8 cellular contexts compared by ENCODE assay signal in the genomic region with DNA sequence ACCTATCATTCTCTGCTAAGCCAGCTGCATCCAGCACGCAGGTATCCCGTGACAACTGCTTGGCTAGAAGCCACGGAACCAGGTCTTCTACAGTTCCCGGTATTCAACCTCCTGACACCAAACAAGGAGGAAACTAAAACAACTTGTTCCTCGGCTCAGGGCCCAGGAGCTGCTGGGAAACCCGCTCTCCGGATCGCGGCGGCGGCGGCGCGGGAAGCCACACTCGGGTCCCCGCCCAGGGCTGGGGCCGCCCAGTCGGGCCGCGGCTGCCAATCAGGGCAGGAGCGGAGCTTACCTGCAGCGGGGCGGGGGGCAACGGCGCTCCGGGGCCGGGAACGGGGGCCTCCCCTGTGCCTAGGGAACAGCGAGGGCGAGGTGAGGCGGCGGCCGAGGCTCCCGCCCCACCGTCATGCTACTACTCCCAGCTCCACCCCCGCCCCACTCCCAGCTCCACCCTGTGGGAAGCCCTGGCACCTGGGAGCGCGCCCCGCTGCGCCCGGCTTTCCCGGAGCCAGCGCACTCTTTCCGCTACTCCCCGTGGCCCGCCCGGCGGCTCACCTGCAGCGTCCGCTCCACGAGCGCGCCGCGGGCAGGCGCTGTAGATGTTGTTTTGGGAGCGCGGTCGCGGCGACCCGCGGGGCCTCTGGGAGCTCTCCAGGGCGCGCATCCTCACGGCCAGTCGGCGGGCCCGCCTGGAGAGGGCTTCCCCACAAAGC. TPM values are rescaled to one million over a fixed set of nuclear protein-coding genes. Genes with fewer than 3 reads are reported as not detected.
DNase-seq lines count a peak whose midpoint lies in the region; ATAC-seq and TF ChIP-seq lines count a peak whose summit lies in the region.

No MANE protein-coding gene starts in this region.

- peaks cover 9% of the 10 kb centered on the region for H3K27me3 ChIP-seq in muscle layer of duodenum (ENCODE audit: low read depth, low read length)
- no peaks in the 10 kb centered on the region for H3K27me3 ChIP-seq in uterus

- no peak for ATAC-seq in HG03196 (IDR thresholded peaks at IDR 0.05; ENCODE audit: unreplicated experiment)

- no peaks in the 10 kb centered on the region for H3K9me3 ChIP-seq in muscle layer of duodenum (ENCODE audit: control insufficient read depth in 1 of 2, low read length in 2 of 2)
- no peaks in the 10 kb centered on the region for H3K9me3 ChIP-seq in uterus

- H3K9me3 Mint-ChIP-seq in activated CD4-positive, alpha-beta T cell treated with anti-CD3 and anti-CD28 coated beads, Interleukin-2, amount 10 ng/mL, durations not matched to agents 7 days and 5 days, result no peaks in the 10 kb centered on the region
- no peaks in the 10 kb centered on the region for H3K9me3 Mint-ChIP-seq in endothelial cell (ENCODE audit: unreplicated experiment)

- peaks cover 87% of the 10 kb centered on the region for H3K4me1 Mint-ChIP-seq in activated CD4-positive, alpha-beta T cell treated with anti-CD3 and anti-CD28 coated beads, Interleukin-2, amount 10 ng/mL, durations not matched to agents 7 days and 5 days
- H3K4me1 Mint-ChIP-seq in endothelial cell (ENCODE audit: unreplicated experiment), result peaks cover 25% of the 10 kb centered on the region

- DNase-seq in DMS153 (lab: John Stamatoyannopoulos, UW) (peak; percentile 92), NCI-H146 treated with DMSO at 0.1 percent for 48 hours (lab: John Stamatoyannopoulos, UW; ENCODE audit: unreplicated experiment) (peak; percentile 59), endothelial cell (ENCODE audit: low spot score) (peak; percentile 57), uterus (peak; percentile 39 to 59)
- peak; percentile 36 for DNase-seq in activated CD4-positive, alpha-beta T cell treated with anti-CD3 and anti-CD28 coated beads, Interleukin-2, amount 10 ng/mL, durations not matched to agents 7 days and 5 days
- DNase-seq in NK-92 treated with Interleukin-12 subunit alpha and Interleukin-12 subunit beta, amount 100 ng/mL, for 24 hours (lab: John Stamatoyannopoulos, UW), result no peak

- H3K27me3 Mint-ChIP-seq in activated CD4-positive, alpha-beta T cell treated with anti-CD3 and anti-CD28 coated beads, Interleukin-2, amount 10 ng/mL, durations not matched to agents 7 days and 5 days, result no peaks in the 10 kb centered on the region
- peaks cover 9% of the 10 kb centered on the region for H3K27me3 Mint-ChIP-seq in endothelial cell (ENCODE audit: unreplicated experiment)

- H3K4me3 ChIP-seq in muscle layer of duodenum (ENCODE audit: low read depth in 1 of 2, low read length in 2 of 2) (peak overlapping the region; percentile 32 to 61), uterus (peak overlapping the region; percentile 18 to 49)

- peak in 1 of 2 donors; percentile 25 for TF ChIP-seq POLR2A in uterus (IDR thresholded peaks at IDR 0.05)

- CTCF ChIA-PET in activated CD4-positive, alpha-beta T cell treated with anti-CD3 and anti-CD28 coated beads, Interleukin-2, amount 10 ng/mL, durations not matched to agents 7 days and 5 days (lab: Charles Lee), result interaction anchor here (0.6 to 5.6 kb wide), 25 partner anchors 9 to 428 kb away, joined by 3 to 23 read pairs (median 4); a partner anchor contains a TSS

- peaks cover 80% of the 10 kb centered on the region for H3K36me3 Mint-ChIP-seq in activated CD4-positive, alpha-beta T cell treated with anti-CD3 and anti-CD28 coated beads, Interleukin-2, amount 10 ng/mL, durations not matched to agents 7 days and 5 days (ENCODE audit: low read depth)
- peaks cover under 1% of the 10 kb centered on the region for H3K36me3 Mint-ChIP-seq in endothelial cell (ENCODE audit: low read depth, unreplicated experiment)

- H3K4me1 ChIP-seq in muscle layer of duodenum (ENCODE audit: control insufficient read depth in 1 of 2, insufficient read depth in 2 of 2, low read length in 2 of 2), result peaks cover 5% of the 10 kb centered on the region in 2 donors
- H3K4me1 ChIP-seq in uterus, result peaks cover 0 to 7% of the 10 kb centered on the region in 2 donors

- H3K36me3 ChIP-seq in muscle layer of duodenum (ENCODE audit: control insufficient read depth in 1 of 2, insufficient read depth in 2 of 2, low read length in 2 of 2) (no peaks in the 10 kb centered on the region), uterus (no peaks in the 10 kb centered on the region)

- no peak for TF ChIP-seq CTCF in endothelial cell (IDR thresholded peaks at IDR 0.05; ENCODE audit: unreplicated experiment)
- no peak for TF ChIP-seq CTCF in uterus (IDR thresholded peaks at IDR 0.05)

- peak overlapping the region; percentile 25 for H3K4me3 Mint-ChIP-seq in activated CD4-positive, alpha-beta T cell treated with anti-CD3 and anti-CD28 coated beads, Interleukin-2, amount 10 ng/mL, durations not matched to agents 7 days and 5 days
- peak overlapping the region; percentile 82 for H3K4me3 Mint-ChIP-seq in endothelial cell (ENCODE audit: unreplicated experiment)

- POLR2A ChIA-PET in activated CD4-positive, alpha-beta T cell treated with anti-CD3 and anti-CD28 coated beads, Interleukin-2, amount 10 ng/mL, durations not matched to agents 7 days and 5 days (lab: Charles Lee), result interaction anchor here (0.6 kb wide), 1 partner anchor 59 kb away, joined by 6 read pairs; no protein-coding TSS in a partner anchor

- H3K27ac Mint-ChIP-seq in activated CD4-positive, alpha-beta T cell treated with anti-CD3 and anti-CD28 coated beads, Interleukin-2, amount 10 ng/mL, durations not matched to agents 7 days and 5 days, result peak overlapping the region; percentile 17
- no peak overlapping the region for H3K27ac Mint-ChIP-seq in endothelial cell (ENCODE audit: unreplicated experiment)

- H3K27ac ChIP-seq in muscle layer of duodenum (ENCODE audit: low read length) (no peak overlapping the region), uterus (peak overlapping the region in 1 of 2 donors; percentile 50)

- intact Hi-C loops in uterus (cut with DNase I; ENCODE audit: low total_unique reads), result loop anchor here (5.0 kb wide), 1 partner anchor 182 kb away; no protein-coding TSS in a partner anchor

RNA-seq across cellular contexts. Expression of a gene that starts 12.1 kb away (rescaled TPM):
- total RNA-seq in activated CD4-positive, alpha-beta T cell treated with anti-CD3 and anti-CD28 coated beads, Interleukin-2, amount 10 ng/mL, durations not matched to agents 7 days and 5 days, result not detected
- not detected for total RNA-seq in endothelial cell (ENCODE audit: unreplicated experiment)
- not detected for total RNA-seq in uterus

RNA-seq across cellular contexts. Expression of a gene that starts 12.4 kb away (rescaled TPM):
- total RNA-seq in activated CD4-positive, alpha-beta T cell treated with anti-CD3 and anti-CD28 coated beads, Interleukin-2, amount 10 ng/mL, durations not matched to agents 7 days and 5 days, result 100 to 1,000 TPM; 151 to 157 TPM
- total RNA-seq in endothelial cell (ENCODE audit: unreplicated experiment), result 8.4 TPM
- 1 to 10 TPM in 2 of 4 donors, under 1 TPM in 1, not detected in 1; 0.59 to 1.7 (median 1.7) TPM for total RNA-seq in uterus

RNA-seq across cellular contexts. Expression of a gene that starts 36.9 kb away (rescaled TPM):
- not detected for total RNA-seq in activated CD4-positive, alpha-beta T cell treated with anti-CD3 and anti-CD28 coated beads, Interleukin-2, amount 10 ng/mL, durations not matched to agents 7 days and 5 days
- not detected for total RNA-seq in endothelial cell (ENCODE audit: unreplicated experiment)
- total RNA-seq in uterus, result 1 to 10 TPM in 3 of 4 donors, under 1 TPM in 1; 0.69 to 7.1 (median 3.1) TPM

RNA-seq across cellular contexts. Expression of a gene that starts 43.9 kb away (rescaled TPM):
- total RNA-seq in activated CD4-positive, alpha-beta T cell treated with anti-CD3 and anti-CD28 coated beads, Interleukin-2, amount 10 ng/mL, durations not matched to agents 7 days and 5 days, result not detected
- total RNA-seq in endothelial cell (ENCODE audit: unreplicated experiment) (not detected), uterus (10 to 100 TPM in 1 of 4 donors, not detected in 3; 40.6 TPM)

Comparison
In these comparisons a context has a peak if more than half of its experiments do, and no peak if none do; other contexts are left out.
1. RNA of a gene that starts 12.4 kb away (total RNA-seq): 151 to 157 TPM in activated CD4-positive, alpha-beta T cell treated with anti-CD3 and anti-CD28 coated beads, Interleukin-2, amount 10 ng/mL, durations not matched to agents 7 days and 5 days; 8.4 TPM in endothelial cell (single experiment) and 0.59 to 1.7 TPM in uterus; every median in the first group is over 10 times any median in the second.